ENCODE assay signal across 14 cellular contexts in the genomic region with DNA sequence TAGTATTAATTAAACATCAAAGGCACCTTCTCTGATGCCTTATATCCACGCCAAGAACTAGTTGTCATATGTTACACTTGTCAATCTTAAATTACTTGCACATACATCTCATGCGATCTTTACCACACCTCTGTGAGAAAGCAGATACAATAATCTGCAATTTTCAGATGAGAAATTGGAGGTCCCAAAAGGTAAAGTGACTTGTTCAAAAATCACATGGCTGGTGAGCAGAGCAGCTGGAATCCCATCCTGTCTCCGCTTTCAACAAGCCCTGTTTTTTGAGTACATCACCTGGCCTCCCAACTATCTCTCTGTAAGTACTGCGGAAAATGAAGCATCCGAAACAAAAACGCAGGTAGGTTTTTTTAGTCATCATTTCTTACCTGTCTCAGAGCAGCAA.
DNase-seq lines count a peak whose midpoint lies in the region; ATAC-seq and TF ChIP-seq lines count a peak whose summit lies in the region.
"Had no signal": no experiment of that assay in that cellular context is flagged by ENCODE, and none has a peak within 500 bp of the region (broad histone marks: within the 10 kb centered on the region; RNA-seq: fewer than 3 reads in every experiment).

No MANE protein-coding gene starts in this region.

- H3K4me3 Mint-ChIP-seq in CD4-positive, CD25-positive, alpha-beta regulatory T cell = peak overlapping the region; percentile 90 to 97 (median 93)
- peak overlapping the region; percentile 94 for H3K4me3 Mint-ChIP-seq in activated T-helper 2 cell treated with anti-CD3 and anti-CD28 coated beads, Interferon-gamma antibody, Interleukin-2, Interleukin-4, amounts not matched to agents 10 μg/mL and 5 μg/mL and 100 μg/mL, durations not matched to agents 14 hours and 24 hours and 36 hours (ENCODE audit: low read depth)
- H3K4me3 Mint-ChIP-seq in naive thymus-derived CD4-positive, alpha-beta T cell = peak overlapping the region; percentile 86 to 100 (median 92)
- H3K4me3 Mint-ChIP-seq in osteocyte (ENCODE audit: unreplicated experiment) = no peak overlapping the region

- H3K36me3 ChIP-seq in CD4-positive, CD25-positive, alpha-beta regulatory T cell (ENCODE audit: control insufficient read depth, insufficient read depth, low read length) = no peaks in the 10 kb centered on the region
- no peaks in the 10 kb centered on the region for H3K36me3 ChIP-seq in HUES48 (ENCODE audit: control insufficient read depth, insufficient read depth, low read length)
- peaks cover 0 to 4% (median 0%) of the 10 kb centered on the region in 3 experiments for H3K36me3 ChIP-seq in naive thymus-derived CD4-positive, alpha-beta T cell (ENCODE audit: control insufficient read depth in 2 of 3, insufficient read depth in 3 of 3, low read length in 3 of 3)
- no peaks in the 10 kb centered on the region for H3K36me3 ChIP-seq in left ventricle myocardium inferior
- H3K36me3 ChIP-seq: right atrium auricular region had no signal

- intact Hi-C loops in activated T-helper 2 cell treated with anti-CD3 and anti-CD28 coated beads, Interferon-gamma antibody, Interleukin-2, Interleukin-4, amounts not matched to agents 10 μg/mL and 5 μg/mL and 100 μg/mL, durations not matched to agents 14 hours and 24 hours and 36 hours (cut with micrococcal nuclease) = loop anchor here (1.0 to 10.0 kb wide), 4 partner anchors 100 to 1616 kb away; a partner anchor contains a TSS
- intact Hi-C loops in naive thymus-derived CD4-positive, alpha-beta T cell (cut with micrococcal nuclease) = loop anchor here (1.0 to 2.0 kb wide), 3 partner anchors 21 to 110 kb away; no protein-coding TSS in a partner anchor
- intact Hi-C loops in left ventricle myocardium inferior (cut with micrococcal nuclease) = no loop called here

- H3K36me3 Mint-ChIP-seq in CD4-positive, CD25-positive, alpha-beta regulatory T cell = no peaks in the 10 kb centered on the region
- peaks cover 15% of the 10 kb centered on the region for H3K36me3 Mint-ChIP-seq in activated T-helper 2 cell treated with anti-CD3 and anti-CD28 coated beads, Interferon-gamma antibody, Interleukin-2, Interleukin-4, amounts not matched to agents 10 μg/mL and 5 μg/mL and 100 μg/mL, durations not matched to agents 14 hours and 24 hours and 36 hours (ENCODE audit: low read depth)
- peaks cover 0 to 9% (median 0%) of the 10 kb centered on the region in 5 donors for H3K36me3 Mint-ChIP-seq in naive thymus-derived CD4-positive, alpha-beta T cell
- no peaks in the 10 kb centered on the region for H3K36me3 Mint-ChIP-seq in osteocyte (ENCODE audit: unreplicated experiment)

- POLR2A ChIA-PET in naive thymus-derived CD4-positive, alpha-beta T cell (lab: Charles Lee) = interaction anchor here (0.7 to 5.7 kb wide), 11 partner anchors 10 to 147 kb away, joined by 3 to 68 read pairs (median 4); no protein-coding TSS in a partner anchor

- TF ChIP-seq CTCF in left ventricle myocardium inferior (IDR thresholded peaks at IDR 0.05; ENCODE audit: borderline replicate concordance) (no peak), osteocyte (IDR thresholded peaks at IDR 0.05) (no peak)

- CTCF ChIA-PET in naive thymus-derived CD4-positive, alpha-beta T cell (lab: Charles Lee) = interaction anchor here (0.6 to 0.7 kb wide), 2 partner anchors 148 to 189 kb away, joined by 3 to 4 read pairs; no protein-coding TSS in a partner anchor

- DNase-seq in CD4-positive, CD25-positive, alpha-beta regulatory T cell = peak in 1 of 3 donors; percentile 58
- DNase-seq in activated T-helper 2 cell treated with anti-CD3 and anti-CD28 coated beads, Interferon-gamma antibody, Interleukin-2, Interleukin-4, amounts not matched to agents 10 μg/mL and 5 μg/mL and 100 μg/mL, durations not matched to agents 14 hours and 24 hours and 36 hours (ENCODE audit: low spot score) = no peak
- peak in 1 of 9 donors; percentile 7 for DNase-seq in naive thymus-derived CD4-positive, alpha-beta T cell
- no peak for DNase-seq in left ventricle myocardium inferior
- DNase-seq in osteocyte (ENCODE audit: extremely low spot score, unreplicated experiment) = no peak
- no peak for DNase-seq in NCI-H1048 (lab: John Stamatoyannopoulos, UW)
- DNase-seq: GDM1, mucosa of descending colon, NCI-H748 treated with DMSO at 0.1 percent for 48 hours, SIG-M5 had no signal

- peak overlapping the region; percentile 96 for H3K4me3 ChIP-seq in CD4-positive, CD25-positive, alpha-beta regulatory T cell (ENCODE audit: low read depth, low read length)
- H3K4me3 ChIP-seq in HUES48 (ENCODE audit: low read depth, low read length) (peak overlapping the region; percentile 93; the same call in 1 of the 2 replicates), left ventricle myocardium inferior (no peak overlapping the region)
- peak overlapping the region; percentile 82 for H3K4me3 ChIP-seq in naive thymus-derived CD4-positive, alpha-beta T cell (ENCODE audit: low read length)
- H3K4me3 ChIP-seq: K562, mucosa of descending colon, right atrium auricular region had no signal

- ATAC-seq in CD4-positive, CD25-positive, alpha-beta regulatory T cell (ENCODE audit: low read depth in 2 of 2) = no peak
- ATAC-seq in naive thymus-derived CD4-positive, alpha-beta T cell = no peak
- ATAC-seq in GM19467 (IDR thresholded peaks at IDR 0.05; ENCODE audit: unreplicated experiment) = no peak
- ATAC-seq: K562, mucosa of descending colon had no signal

- H3K4me1 Mint-ChIP-seq in CD4-positive, CD25-positive, alpha-beta regulatory T cell = peaks cover 31 to 56% (median 45%) of the 10 kb centered on the region in 4 donors
- peaks cover 53% of the 10 kb centered on the region for H3K4me1 Mint-ChIP-seq in activated T-helper 2 cell treated with anti-CD3 and anti-CD28 coated beads, Interferon-gamma antibody, Interleukin-2, Interleukin-4, amounts not matched to agents 10 μg/mL and 5 μg/mL and 100 μg/mL, durations not matched to agents 14 hours and 24 hours and 36 hours (ENCODE audit: low read depth)
- peaks cover 29 to 59% (median 51%) of the 10 kb centered on the region in 7 donors for H3K4me1 Mint-ChIP-seq in naive thymus-derived CD4-positive, alpha-beta T cell
- peaks cover 42% of the 10 kb centered on the region for H3K4me1 Mint-ChIP-seq in osteocyte (ENCODE audit: unreplicated experiment)

- H3K4me1 ChIP-seq in CD4-positive, CD25-positive, alpha-beta regulatory T cell (ENCODE audit: control insufficient read depth, insufficient read depth, low read length, poor library complexity, severe bottlenecking) = peaks cover 56% of the 10 kb centered on the region
- H3K4me1 ChIP-seq in HUES48 (ENCODE audit: control insufficient read depth, insufficient read depth, low read length) = peaks cover 33% of the 10 kb centered on the region
- H3K4me1 ChIP-seq in naive thymus-derived CD4-positive, alpha-beta T cell (ENCODE audit: control insufficient read depth in 2 of 2, insufficient read depth in 2 of 2, low read length in 2 of 2) = peaks cover 24 to 36% of the 10 kb centered on the region in 2 donors
- H3K4me1 ChIP-seq in left ventricle myocardium inferior = peaks cover 39% of the 10 kb centered on the region

- no peaks in the 10 kb centered on the region for H3K9me3 ChIP-seq in CD4-positive, CD25-positive, alpha-beta regulatory T cell (ENCODE audit: control insufficient read depth in 2 of 2, low read length in 2 of 2)
- no peaks in the 10 kb centered on the region for H3K9me3 ChIP-seq in HUES48 (ENCODE audit: control insufficient read depth, insufficient read depth, low read length)
- H3K9me3 ChIP-seq in naive thymus-derived CD4-positive, alpha-beta T cell (ENCODE audit: control insufficient read depth in 2 of 3, low read length in 3 of 3) = no peaks in the 10 kb centered on the region
- no peaks in the 10 kb centered on the region for H3K9me3 ChIP-seq in left ventricle myocardium inferior (replicated peaks)
- H3K9me3 ChIP-seq: mucosa of descending colon, right atrium auricular region had no signal

- peaks cover 5% of the 10 kb centered on the region for H3K27me3 Mint-ChIP-seq in CD4-positive, CD25-positive, alpha-beta regulatory T cell
- no peaks in the 10 kb centered on the region for H3K27me3 Mint-ChIP-seq in activated T-helper 2 cell treated with anti-CD3 and anti-CD28 coated beads, Interferon-gamma antibody, Interleukin-2, Interleukin-4, amounts not matched to agents 10 μg/mL and 5 μg/mL and 100 μg/mL, durations not matched to agents 14 hours and 24 hours and 36 hours (ENCODE audit: low read depth)
- H3K27me3 Mint-ChIP-seq in naive thymus-derived CD4-positive, alpha-beta T cell = no peaks in the 10 kb centered on the region
- H3K27me3 Mint-ChIP-seq in osteocyte (ENCODE audit: unreplicated experiment) = no peaks in the 10 kb centered on the region

- no peaks in the 10 kb centered on the region for H3K27me3 ChIP-seq in CD4-positive, CD25-positive, alpha-beta regulatory T cell (ENCODE audit: control insufficient read depth, insufficient read depth, low read length)
- no peaks in the 10 kb centered on the region for H3K27me3 ChIP-seq in HUES48 (ENCODE audit: control insufficient read depth, insufficient read depth, low read length)
- H3K27me3 ChIP-seq in naive thymus-derived CD4-positive, alpha-beta T cell (ENCODE audit: control insufficient read depth in 2 of 2, insufficient read depth in 2 of 2, low read length in 2 of 2) = no peaks in the 10 kb centered on the region
- no peaks in the 10 kb centered on the region for H3K27me3 ChIP-seq in left ventricle myocardium inferior (ENCODE audit: low read depth)
- H3K27me3 ChIP-seq: right atrium auricular region had no signal

- H3K9me3 Mint-ChIP-seq in CD4-positive, CD25-positive, alpha-beta regulatory T cell = no peaks in the 10 kb centered on the region
- H3K9me3 Mint-ChIP-seq in activated T-helper 2 cell treated with anti-CD3 and anti-CD28 coated beads, Interferon-gamma antibody, Interleukin-2, Interleukin-4, amounts not matched to agents 10 μg/mL and 5 μg/mL and 100 μg/mL, durations not matched to agents 14 hours and 24 hours and 36 hours = no peaks in the 10 kb centered on the region
- H3K9me3 Mint-ChIP-seq in naive thymus-derived CD4-positive, alpha-beta T cell = peaks cover 0 to 2% (median 0%) of the 10 kb centered on the region in 11 donors
- H3K9me3 Mint-ChIP-seq in osteocyte (ENCODE audit: unreplicated experiment) = no peaks in the 10 kb centered on the region

- H3K9ac ChIP-seq in HUES48 (ENCODE audit: low read depth, low read length) = no peak overlapping the region; the same call in 1 of the 2 replicates

- peak overlapping the region; percentile 95 to 98 (median 95) for H3K27ac Mint-ChIP-seq in CD4-positive, CD25-positive, alpha-beta regulatory T cell
- H3K27ac Mint-ChIP-seq in activated T-helper 2 cell treated with anti-CD3 and anti-CD28 coated beads, Interferon-gamma antibody, Interleukin-2, Interleukin-4, amounts not matched to agents 10 μg/mL and 5 μg/mL and 100 μg/mL, durations not matched to agents 14 hours and 24 hours and 36 hours = peak overlapping the region; percentile 97
- H3K27ac Mint-ChIP-seq in naive thymus-derived CD4-positive, alpha-beta T cell = peak overlapping the region; percentile 84 to 98 (median 96)
- no peak overlapping the region for H3K27ac Mint-ChIP-seq in osteocyte (ENCODE audit: unreplicated experiment)

- peak overlapping the region; percentile 90 for H3K27ac ChIP-seq in CD4-positive, CD25-positive, alpha-beta regulatory T cell (ENCODE audit: insufficient read depth, low read length, poor library complexity, severe bottlenecking)
- peak overlapping the region; percentile 96 for H3K27ac ChIP-seq in HUES48 (ENCODE audit: low read depth, low read length)
- H3K27ac ChIP-seq in naive thymus-derived CD4-positive, alpha-beta T cell (ENCODE audit: low read depth, low read length) = peak overlapping the region; percentile 84
- H3K27ac ChIP-seq in left ventricle myocardium inferior (replicated peaks) = no peak overlapping the region
- H3K27ac ChIP-seq: right atrium auricular region had no signal
